15 cellular contexts compared by ENCODE assay signal in the genomic region with DNA sequence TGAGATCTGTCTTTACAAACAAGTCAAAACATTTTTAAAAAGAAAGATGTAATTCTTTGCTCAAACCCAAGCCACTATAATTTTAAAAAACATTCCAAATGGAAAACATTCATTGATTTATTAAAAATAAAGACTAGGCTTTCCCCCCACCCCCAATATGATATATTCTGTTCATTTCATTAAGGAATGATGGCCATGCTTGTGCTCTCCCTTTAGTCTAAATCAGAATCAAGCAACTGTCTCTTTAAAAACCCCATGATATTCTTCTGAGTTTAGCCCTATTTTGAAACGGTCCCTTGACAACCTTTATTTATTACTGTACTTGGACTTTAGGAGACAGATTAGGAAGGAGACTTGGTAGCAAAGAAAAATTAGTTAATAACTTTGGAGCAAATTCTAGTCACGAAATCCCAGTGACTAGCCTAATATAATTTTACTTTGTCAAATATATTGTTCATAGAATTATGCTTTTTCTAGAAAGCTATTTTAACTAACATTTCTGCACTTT. TPM values are rescaled to one million over a fixed set of nuclear protein-coding genes. Genes with fewer than 3 reads are reported as not detected.
A peak's percentile ranks its signal among the peaks of the same experiment; 100 is the strongest.
DNase-seq lines count a peak whose midpoint lies in the region; ATAC-seq and TF ChIP-seq lines count a peak whose summit lies in the region.
"Had no signal": no experiment of that assay in that cellular context is flagged by ENCODE, and none has a peak within 500 bp of the region (broad histone marks: within the 10 kb centered on the region; RNA-seq: fewer than 3 reads in every experiment).

No MANE protein-coding gene starts in this region.

- in situ Hi-C loops in mammary epithelial cell (cut with MboI; ENCODE audit: low sequenced_read_pairs in 2 of 2) (no loop called here), gastrocnemius medialis (cut with MboI; ENCODE audit: low sequenced_read_pairs in 4 of 4) (no loop called here)

- H3K9me3 Mint-ChIP-seq in MCF 10A (ENCODE audit: unreplicated experiment) (no peaks in the 10 kb centered on the region), H9 (no peaks in the 10 kb centered on the region), T-cell (no peaks in the 10 kb centered on the region)

- H3K4me3 ChIP-seq in mammary epithelial cell (replicated peaks in 1 of 3; ENCODE audit: insufficient read depth in 1 of 3, low read depth in 2 of 3, low read length in 3 of 3): no peak overlapping the region
- H3K4me3 ChIP-seq in SK-N-MC: no peak overlapping the region
- H3K4me3 ChIP-seq in gastroesophageal sphincter: no peak overlapping the region
- H3K4me3 ChIP-seq in gastrocnemius medialis: no peak overlapping the region

- H4K8ac ChIP-seq in H9 (replicated peaks; ENCODE audit: insufficient read length, low read depth, low read length): no peak overlapping the region

- no peaks in the 10 kb centered on the region for H3K9me3 ChIP-seq in mammary epithelial cell (replicated peaks; ENCODE audit: insufficient read depth, low read length)
- H3K9me3 ChIP-seq in SK-N-MC (ENCODE audit: low read depth, low read length): no peaks in the 10 kb centered on the region
- H3K9me3 ChIP-seq in gastroesophageal sphincter: no peaks in the 10 kb centered on the region
- H3K9me3 ChIP-seq in gastrocnemius medialis: no peaks in the 10 kb centered on the region
- no peaks in the 10 kb centered on the region for H3K9me3 ChIP-seq in H9 (ENCODE audit: control insufficient read depth, low read depth, low read length)

- H3K9ac ChIP-seq in mammary epithelial cell (ENCODE audit: insufficient read depth, low read length): no peak overlapping the region
- no peak overlapping the region for H3K9ac ChIP-seq in SK-N-MC (ENCODE audit: insufficient read length)
- no peak overlapping the region for H3K9ac ChIP-seq in H9 (ENCODE audit: extremely low read depth, insufficient read length, low read length)

- H2BK12ac ChIP-seq in H9 (ENCODE audit: insufficient read length, low read depth, low read length): no peak overlapping the region

- TF ChIP-seq EP300 in gastroesophageal sphincter (IDR thresholded peaks at IDR 0.05): no peak

- no peak overlapping the region for H2BK15ac ChIP-seq in H9 (ENCODE audit: low read depth, low read length)

- no peak overlapping the region for H3K23ac ChIP-seq in H9 (ENCODE audit: insufficient read length, low read depth, low read length)

- ATAC-seq in gastroesophageal sphincter (no peak), gastrocnemius medialis (no peak), T-cell (replicated peaks in 1 of 4) (no peak)

- no peaks in the 10 kb centered on the region for H3K27me3 Mint-ChIP-seq in MCF 10A (ENCODE audit: insufficient read depth, unreplicated experiment)
- H3K27me3 Mint-ChIP-seq in H9 (ENCODE audit: low read depth): no peaks in the 10 kb centered on the region
- no peaks in the 10 kb centered on the region for H3K27me3 Mint-ChIP-seq in T-cell

- H3K4me1 Mint-ChIP-seq in MCF 10A (ENCODE audit: insufficient read depth, unreplicated experiment) (peaks cover 60% of the 10 kb centered on the region), H9 (peaks cover 16% of the 10 kb centered on the region in 2 experiments), T-cell (peaks cover 58 to 64% (median 63%) of the 10 kb centered on the region in 3 donors)

- POLR2A ChIA-PET in MCF 10A (lab: Yijun Ruan, JAX): no interaction called here
- POLR2A ChIA-PET in T-cell (lab: Charles Lee): no interaction called here

- peak overlapping the region; percentile 54 for H3K27ac Mint-ChIP-seq in MCF 10A (ENCODE audit: low read depth, unreplicated experiment)
- no peak overlapping the region for H3K27ac Mint-ChIP-seq in H9
- H3K27ac Mint-ChIP-seq in T-cell: no peak overlapping the region

- no peaks in the 10 kb centered on the region for H3K23me2 ChIP-seq in H9 (ENCODE audit: insufficient read length, low read depth, low read length, poor library complexity, severe bottlenecking)

- dilution Hi-C loops in mammary epithelial cell (cut with HindIII; ENCODE audit: low sequenced_read_pairs): no loop called here

- H2BK5ac ChIP-seq in H9 (ENCODE audit: insufficient read length, low read length): no peak overlapping the region

- H3K36me3 ChIP-seq in mammary epithelial cell (ENCODE audit: insufficient read depth, low read length) (peaks cover 12% of the 10 kb centered on the region), SK-N-MC (ENCODE audit: insufficient read depth, low read length) (peaks cover 32% of the 10 kb centered on the region), gastroesophageal sphincter (no peaks in the 10 kb centered on the region), gastrocnemius medialis (no peaks in the 10 kb centered on the region)

- no peaks in the 10 kb centered on the region for H4K20me1 ChIP-seq in mammary epithelial cell (ENCODE audit: insufficient read depth, low read length)
- H4K20me1 ChIP-seq in H9 (ENCODE audit: control insufficient read depth, insufficient read depth, insufficient read length): no peaks in the 10 kb centered on the region

- no peak overlapping the region for H3K14ac ChIP-seq in H9 (ENCODE audit: insufficient read depth, low read length)

- BruUV-seq in MCF 10A (replicated peaks; lab: Mats Ljungman, UMichigan) (no TSS peak), mammary epithelial cell (replicated peaks; lab: Mats Ljungman, UMichigan) (no TSS peak)

- no peaks in the 10 kb centered on the region for H3K79me1 ChIP-seq in H9 (ENCODE audit: insufficient read depth, low read depth, low read length, poor library complexity, severe bottlenecking)

- TF ChIP-seq POLR2A in gastroesophageal sphincter (IDR thresholded peaks at IDR 0.05) (no peak), gastrocnemius medialis (IDR thresholded peaks at IDR 0.05) (no peak)

- H3T11ph ChIP-seq in H9 (ENCODE audit: low read length): no peak overlapping the region

- H3K79me2 ChIP-seq in mammary epithelial cell (ENCODE audit: insufficient read depth, low read length): peaks cover 82% of the 10 kb centered on the region
- H3K79me2 ChIP-seq in H9 (ENCODE audit: insufficient read depth, low read length): peaks cover 2% of the 10 kb centered on the region; the same call in 1 of the 2 replicates

- CTCF ChIA-PET in MCF 10A (lab: Yijun Ruan, JAX): no interaction called here
- CTCF ChIA-PET in mammary epithelial cell (lab: Charles Lee; ENCODE audit: low non-redundant PET): no interaction called here
- CTCF ChIA-PET in T-cell (lab: Charles Lee): no interaction called here

- no peak overlapping the region for H3K4me3 Mint-ChIP-seq in MCF 10A (ENCODE audit: unreplicated experiment)
- no peak overlapping the region for H3K4me3 Mint-ChIP-seq in H9
- H3K4me3 Mint-ChIP-seq in T-cell: no peak overlapping the region

- no peak overlapping the region for H4K5ac ChIP-seq in H9 (ENCODE audit: insufficient read length, low read depth, low read length)

- H2AFZ ChIP-seq in mammary epithelial cell (ENCODE audit: low read depth, low read length) (no peak overlapping the region), H9 (ENCODE audit: low read length) (no peak overlapping the region)

- intact Hi-C loops in MCF 10A (cut with micrococcal nuclease): no loop called here
- intact Hi-C loops in mammary epithelial cell (cut with micrococcal nuclease): no loop called here
- intact Hi-C loops in gastrocnemius medialis (cut with DNase I; ENCODE audit: low total_unique reads): loop anchor here (5.0 kb wide), 1 partner anchor 34 kb away; no protein-coding TSS in a partner anchor

- H3K27me3 ChIP-seq in mammary epithelial cell (ENCODE audit: insufficient read depth, low read length) (no peaks in the 10 kb centered on the region), gastroesophageal sphincter (no peaks in the 10 kb centered on the region), gastrocnemius medialis (no peaks in the 10 kb centered on the region), H9 (ENCODE audit: insufficient read depth, low read length) (no peaks in the 10 kb centered on the region)

- no peak overlapping the region for H3K4ac ChIP-seq in H9 (ENCODE audit: low read depth, low read length)

- H3K27ac ChIP-seq in mammary epithelial cell (ENCODE audit: insufficient read depth, low read depth, low read length) (no peak overlapping the region), SK-N-MC (peak overlapping the region; percentile 25; the same call in 1 of the 2 replicates), gastroesophageal sphincter (peak overlapping the region in 3 of 4 donors; percentile 9 to 44 (median 39)), gastrocnemius medialis (no peak overlapping the region), H9 (ENCODE audit: insufficient read length, low read depth, low read length) (no peak overlapping the region)

- H2BK120ac ChIP-seq in H9 (ENCODE audit: low read depth, low read length, poor library complexity, severe bottlenecking): no peak overlapping the region

- no peak for TF ChIP-seq CTCF in MCF 10A (IDR thresholded peaks at IDR 0.05; ENCODE audit: unreplicated experiment)
- TF ChIP-seq CTCF in mammary epithelial cell (conservative IDR thresholded peaks at IDR 0.05 in 1 of 2, IDR thresholded peaks at IDR 0.05 in 1 of 2; ENCODE audit: extremely low read depth in 1 of 2, insufficient read depth in 1 of 2, low read depth in 1 of 2, low read length in 2 of 2): no peak
- TF ChIP-seq CTCF in gastroesophageal sphincter (IDR thresholded peaks at IDR 0.05): no peak
- no peak for TF ChIP-seq CTCF in gastrocnemius medialis (IDR thresholded peaks at IDR 0.05 in 4 of 5, conservative IDR thresholded peaks at IDR 0.05 in 1 of 5)
- TF ChIP-seq CTCF in H9 (conservative IDR thresholded peaks at IDR 0.05): no peak

- no peak overlapping the region for H4K91ac ChIP-seq in H9 (ENCODE audit: insufficient read length, low read depth, low read length)

- no peak for DNase-seq in MCF 10A (ENCODE audit: unreplicated experiment)
- DNase-seq in mammary epithelial cell: no peak
- DNase-seq in SK-N-MC (ENCODE audit: low read depth, low spot score): no peak
- no peak for DNase-seq in gastrocnemius medialis
- no peak for DNase-seq in H9
- DNase-seq in OCI-M2 (lab: John Stamatoyannopoulos, UW; ENCODE audit: unreplicated experiment): no peak
- DNase-seq in T-cell: no peak
- DNase-seq: C1 segment of cervical spinal cord, DND-41, H7, Kasumi-1, NCI-H1417, NCI-H187 treated with DMSO at 0.1 percent for 48 hours, NCI-H526 treated with DMSO at 0.1 percent for 48 hours had no signal

- peaks cover 44% of the 10 kb centered on the region for H3K4me1 ChIP-seq in mammary epithelial cell (ENCODE audit: insufficient read depth, low read length)
- H3K4me1 ChIP-seq in gastroesophageal sphincter: peaks cover 23 to 74% (median 24%) of the 10 kb centered on the region in 3 donors
- peaks cover 18 to 29% of the 10 kb centered on the region in 2 donors for H3K4me1 ChIP-seq in gastrocnemius medialis
- H3K4me1 ChIP-seq in H9 (ENCODE audit: insufficient read depth, low read length): no peaks in the 10 kb centered on the region

- peaks cover 10% of the 10 kb centered on the region for H3K36me3 Mint-ChIP-seq in MCF 10A (ENCODE audit: insufficient read depth, unreplicated experiment)
- H3K36me3 Mint-ChIP-seq in H9 (ENCODE audit: insufficient read depth in 1 of 3, low read depth in 3 of 3): peaks cover 2 to 7% (median 3%) of the 10 kb centered on the region in 3 experiments; a peak in 5 of 7 replicates
- peaks cover 15% of the 10 kb centered on the region for H3K36me3 Mint-ChIP-seq in T-cell

- H3K56ac ChIP-seq in H9 (ENCODE audit: insufficient read length, low read depth, low read length): no peak overlapping the region

- no peak overlapping the region for H3K4me2 ChIP-seq in mammary epithelial cell (ENCODE audit: insufficient read depth, low read depth, low read length)
- H3K4me2 ChIP-seq in H9 (ENCODE audit: insufficient read depth, insufficient read length, low read length): no peak overlapping the region

- 78% methylated on average over 2 of the region's 2 CpGs for WGBS in mammary epithelial cell (ENCODE audit: low coverage, missing lambda C conversion rate)
- 12 to 21% methylated on average over 2 of the region's 2 CpGs for WGBS in gastroesophageal sphincter (ENCODE audit: low coverage in 1 of 2), 2 donors
- no CpG with 5 or more reads among the region's 2 CpGs for WGBS in H9 (ENCODE audit: extremely low coverage, insufficient read length, low lambda C conversion rate)

- H2BK20ac ChIP-seq in H9 (ENCODE audit: low read depth, low read length, poor library complexity, severe bottlenecking): no peak overlapping the region

- H3K18ac ChIP-seq in H9 (ENCODE audit: insufficient read length, low read depth, low read length): no peak overlapping the region

- no peak overlapping the region for H2AK5ac ChIP-seq in H9 (ENCODE audit: insufficient read length, low read length)

RNA-seq across cellular contexts. Expression of a gene that starts 38.4 kb away (rescaled TPM):
- total RNA-seq in MCF 10A (2022) (31.2 and 36.2 TPM in 2 replicates), mammary epithelial cell (10 to 100 TPM; 16.3 to 38.8 TPM), gastroesophageal sphincter (10 to 100 TPM; 15.4 to 30.0 (median 26.0) TPM), gastrocnemius medialis (10 to 100 TPM; 12.9 to 16.1 (median 14.0) TPM), H9 (2021) (25.4 and 26.5 TPM in 2 replicates), T-cell (10 to 100 TPM; 21.2 to 55.0 (median 23.3) TPM)
- 8.3 TPM for polyA plus RNA-seq in mammary epithelial cell
- polyA minus RNA-seq in mammary epithelial cell: 34.7 TPM

Comparison
In these comparisons a context has a peak if more than half of its experiments do, and no peak if none do; other contexts are left out.
1. H3K27ac ChIP-seq: peak in SK-N-MC (single experiment) and gastroesophageal sphincter (3 of 4); none in mammary epithelial cell (single experiment), gastrocnemius medialis (0 of 4) and H9 (single experiment).